ENCODE assay signal across 9 cellular contexts in genomic region chr12:130796985-130797686, GRCh38. TPM values are rescaled to one million over a fixed set of nuclear protein-coding genes. Genes with fewer than 3 reads are reported as not detected.
DNase-seq lines count a peak whose midpoint lies in the region; ATAC-seq, FAIRE-seq and TF ChIP-seq lines count a peak whose summit lies in the region.
"Had no signal": no experiment of that assay in that cellular context is flagged by ENCODE, and none has a peak within 500 bp of the region (broad histone marks: within the 10 kb centered on the region; RNA-seq: fewer than 3 reads in every experiment).

No MANE protein-coding gene starts in this region.

- peak overlapping the region; percentile 85 for H3K27ac ChIP-seq in keratinocyte (ENCODE audit: control insufficient read depth, insufficient read depth, low read length)
- H3K27ac ChIP-seq: C4-2B had no signal

- dilution Hi-C loops in keratinocyte (cut with MboI; ENCODE audit: extremely low pct_ligation_motif_present, low sequenced_read_pairs) = no loop called here

- peak overlapping the region; percentile 16 for H2AFZ ChIP-seq in keratinocyte (ENCODE audit: control insufficient read depth, low read length)

- ATAC-seq in GM21786 (IDR thresholded peaks at IDR 0.05; ENCODE audit: unreplicated experiment) = peak; percentile 71

- H3K79me2 ChIP-seq in keratinocyte (ENCODE audit: control insufficient read depth, insufficient read depth, low read length) = no peaks in the 10 kb centered on the region

- H3K36me3 ChIP-seq in keratinocyte (ENCODE audit: control insufficient read depth in 2 of 2, extremely low read depth in 1 of 2, insufficient read depth in 2 of 2, low read length in 2 of 2) = peaks cover 9 to 13% of the 10 kb centered on the region in 2 experiments

- peak overlapping the region in 2 of 3 experiments; percentile 56 to 68 for H3K4me3 ChIP-seq in keratinocyte (ENCODE audit: control insufficient read depth in 2 of 3, extremely low read depth in 1 of 3, insufficient read depth in 2 of 3, low read depth in 1 of 3, low read length in 3 of 3)

- H3K9me1 ChIP-seq in keratinocyte (ENCODE audit: control insufficient read depth, extremely low read depth, insufficient read depth, low read length) = no peaks in the 10 kb centered on the region

- H3K4me1 ChIP-seq in keratinocyte (ENCODE audit: control insufficient read depth, extremely low read depth, insufficient read depth, low read length) = peaks cover 23% of the 10 kb centered on the region

- peak overlapping the region; percentile 76 for H3K9ac ChIP-seq in keratinocyte (ENCODE audit: control insufficient read depth, extremely low read depth, insufficient read depth, low read length)

- TF ChIP-seq CTCF in GM10248 (IDR thresholded peaks at IDR 0.05; ENCODE audit: control extremely low read depth, extremely low read depth, low read depth, missing control alignments) (no peak), keratinocyte (optimal IDR thresholded peaks at IDR 0.05 in 1 of 3, IDR thresholded peaks at IDR 0.05 in 1 of 3, conservative IDR thresholded peaks at IDR 0.05 in 1 of 3; ENCODE audit: extremely low read depth in 1 of 3, insufficient read depth in 2 of 3, low read length in 3 of 3) (no peak), endothelial cell (IDR thresholded peaks at IDR 0.05; ENCODE audit: unreplicated experiment) (no peak)

- H3K4me1 Mint-ChIP-seq in endothelial cell (ENCODE audit: unreplicated experiment) = no peaks in the 10 kb centered on the region

- H3K4me2 ChIP-seq in keratinocyte (ENCODE audit: control insufficient read depth, extremely low read depth, insufficient read depth, low read depth, low read length) = peak overlapping the region; percentile 99

- FAIRE-seq in keratinocyte (lab: Jason Lieb, UNC) = peak; percentile 77

- CTCF ChIA-PET in GM10248 (lab: Yijun Ruan, JAX) = interaction anchor here (1.0 kb wide), 1 partner anchor 49 kb away, joined by 3 read pairs; no protein-coding TSS in a partner anchor

- DNase-seq in GM10248 (ENCODE audit: extremely low spot score) (peak; percentile 59), keratinocyte (ENCODE audit: low read depth, low spot score) (no peak), NCI-H1694 treated with DMSO at 0.1 percent for 48 hours (lab: John Stamatoyannopoulos, UW) (no peak), endothelial cell (ENCODE audit: low spot score) (no peak), UCSD-AML1 (lab: John Stamatoyannopoulos, UW; ENCODE audit: unreplicated experiment) (no peak), DMS 273 (lab: John Stamatoyannopoulos, UW; ENCODE audit: unreplicated experiment) (no peak)
- peak; percentile 68 for DNase-seq in activated CD4-positive, alpha-beta T cell treated with anti-CD3 and anti-CD28 coated beads for 48 hours

- no peaks in the 10 kb centered on the region for H3K9me3 ChIP-seq in keratinocyte (ENCODE audit: control insufficient read depth, low read depth, low read length)

- no peaks in the 10 kb centered on the region for H3K9me3 Mint-ChIP-seq in endothelial cell (ENCODE audit: unreplicated experiment)

- no peaks in the 10 kb centered on the region for H4K20me1 ChIP-seq in keratinocyte (ENCODE audit: control insufficient read depth, extremely low read depth, insufficient read depth, low read length)

- no peaks in the 10 kb centered on the region for H3K27me3 Mint-ChIP-seq in endothelial cell (ENCODE audit: unreplicated experiment)

- H3K4me3 Mint-ChIP-seq in endothelial cell (ENCODE audit: unreplicated experiment) = no peak overlapping the region

- peaks cover 14% of the 10 kb centered on the region for H3K36me3 Mint-ChIP-seq in endothelial cell (ENCODE audit: low read depth, unreplicated experiment)

- H3K27ac Mint-ChIP-seq in endothelial cell (ENCODE audit: unreplicated experiment) = no peak overlapping the region

- POLR2A ChIA-PET in GM10248 (lab: Yijun Ruan, JAX) = no interaction called here

- no peaks in the 10 kb centered on the region for H3K27me3 ChIP-seq in keratinocyte (ENCODE audit: control insufficient read depth, extremely low read depth, insufficient read depth, low read length)

RNA-seq across cellular contexts. Expression of gene STX2, which starts 41.9 kb away (rescaled TPM):
- 14.8 to 24.1 TPM (median 18.9 TPM) in 3 replicates for polyA plus RNA-seq in keratinocyte
- polyA plus RNA-seq in keratinocyte (2011; ENCODE audit: low read depth) = 45.9 TPM
- polyA plus RNA-seq in keratinocyte (2011; cell fraction: cytosol; rRNA removed) = 12.7 and 18.4 TPM in 2 replicates
- polyA plus RNA-seq in keratinocyte (2011; cell fraction: nucleus; rRNA removed) = 39.9 and 45.8 TPM in 2 replicates
- 5.6 and 16.1 TPM in 2 replicates for polyA plus RNA-seq in keratinocyte (2012; ENCODE audit: low replicate concordance)
- 6.2 to 13.8 TPM (median 6.9 TPM) in 3 replicates for polyA minus RNA-seq in keratinocyte
- polyA minus RNA-seq in keratinocyte (2011; cell fraction: cytosol; rRNA and poly(A)+ RNA removed) = 9.8 TPM
- 4.9 and 9.9 TPM in 2 replicates for polyA minus RNA-seq in keratinocyte (2011; cell fraction: nucleus; rRNA and poly(A)+ RNA removed)
- total RNA-seq in endothelial cell (ENCODE audit: unreplicated experiment) = 17.4 TPM

Comparison
In these comparisons a context has a peak if more than half of its experiments do, and no peak if none do; other contexts are left out.
1. DNase-seq: peak in GM10248 (single experiment) and activated CD4-positive, alpha-beta T cell treated with anti-CD3 and anti-CD28 coated beads for 48 hours (single experiment); none in keratinocyte (single experiment), NCI-H1694 treated with DMSO at 0.1 percent for 48 hours (single experiment), endothelial cell (single experiment), UCSD-AML1 (single experiment) and DMS 273 (single experiment).